Comparison of ENCODE assay signal across 9 cellular contexts in the genomic region with DNA sequence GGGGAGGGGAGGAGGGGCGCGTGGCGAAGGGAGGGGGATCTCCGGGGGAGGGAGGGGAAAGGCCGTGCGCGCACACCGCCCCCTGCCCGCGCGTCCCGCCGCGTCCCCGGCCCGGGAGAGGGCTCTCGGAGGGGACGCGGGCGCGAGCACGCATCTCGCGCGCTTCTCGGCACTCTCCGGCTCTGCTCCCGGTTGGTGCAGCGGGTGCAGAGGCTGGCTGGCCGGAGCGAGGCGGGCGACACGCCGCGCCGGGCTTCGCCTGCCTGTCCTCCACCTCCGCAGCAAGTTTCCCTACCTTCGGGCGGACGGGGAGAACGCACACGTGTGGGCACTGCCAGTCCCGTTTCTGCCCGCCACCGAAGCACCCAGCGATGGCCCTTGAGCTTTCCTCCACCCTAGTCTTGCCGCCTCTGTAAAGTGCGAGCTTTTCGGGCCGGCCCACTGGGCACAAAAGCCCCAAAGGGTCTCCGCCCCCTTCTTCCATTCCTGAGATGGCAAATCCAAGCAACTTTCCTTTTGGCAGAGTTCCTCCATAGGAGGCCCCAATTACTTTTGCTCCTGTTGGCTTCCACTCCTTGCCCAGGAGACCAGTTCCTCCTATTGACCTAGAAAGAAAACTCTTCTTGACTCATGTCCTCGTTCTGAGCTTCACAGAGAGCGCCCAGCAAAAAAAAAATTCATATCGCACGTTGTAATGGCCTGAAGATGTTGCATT. TPM values are rescaled to one million over a fixed set of nuclear protein-coding genes. Genes with fewer than 3 reads are reported as not detected.
DNase-seq lines count a peak whose midpoint lies in the region; ATAC-seq and FAIRE-seq lines count a peak whose summit lies in the region.
"Had no signal": no experiment of that assay in that cellular context is flagged by ENCODE, and none has a peak within 500 bp of the region (broad histone marks: within the 10 kb centered on the region; RNA-seq: fewer than 3 reads in every experiment).

No MANE protein-coding gene starts in this region.

- peak overlapping the region; percentile 99 for H3K9ac ChIP-seq in neuronal stem cell (ENCODE audit: low read depth, low read length, poor library complexity)

- peaks cover 4% of the 10 kb centered on the region for H3K79me1 ChIP-seq in neuronal stem cell (ENCODE audit: low read depth, low read length)

- no peak overlapping the region for H4K8ac ChIP-seq in neuronal stem cell (ENCODE audit: low read depth, low read length)

- H3K18ac ChIP-seq in neuronal stem cell (ENCODE audit: low read length), result peak overlapping the region; percentile 100

- H3K27me3 ChIP-seq in neuronal stem cell (ENCODE audit: control insufficient read depth in 3 of 3, insufficient read depth in 3 of 3, low read depth in 1 of 3, low read length in 3 of 3), result no peaks in the 10 kb centered on the region
- H3K27me3 ChIP-seq in thymus (ENCODE audit: control insufficient read depth, insufficient read depth), result no peaks in the 10 kb centered on the region

- H2BK12ac ChIP-seq in neuronal stem cell (ENCODE audit: low read length), result no peak overlapping the region

- peak overlapping the region; percentile 93 for H3K4ac ChIP-seq in neuronal stem cell (ENCODE audit: low read length)

- H2BK120ac ChIP-seq in neuronal stem cell (ENCODE audit: low read depth, low read length), result peak overlapping the region; percentile 72

- DNase-seq in DMS153 (lab: John Stamatoyannopoulos, UW), result peak; percentile 71
- DNase-seq in HTR-8/SVneo (ENCODE audit: insufficient read length, low spot score), result peak; percentile 89
- DNase-seq in RCC 7860 (ENCODE audit: low spot score), result peak; percentile 48
- peak; percentile 77 for DNase-seq in activated naive CD4-positive, alpha-beta T cell treated with Interleukin-2 at 50 U/mL for 16 hours
- peak; percentile 88 to 89 for DNase-seq in frontal cortex (ENCODE audit: low spot score in 2 of 2)
- peak; percentile 81 for DNase-seq in neuronal stem cell (ENCODE audit: low spot score)

- ATAC-seq in GM21447 (IDR thresholded peaks at IDR 0.05; ENCODE audit: unreplicated experiment), result peak; percentile 40

- peak overlapping the region; percentile 100 for H3K27ac ChIP-seq in neuronal stem cell (replicated peaks; ENCODE audit: low read length)
- H3K27ac ChIP-seq in thymus (ENCODE audit: low read depth), result peak overlapping the region; percentile 99

- no CpG with 5 or more reads among the region's 57 CpGs for WGBS in neuronal stem cell (ENCODE audit: extremely low coverage in 2 of 2, insufficient read length in 2 of 2, insufficient replicate concordance in 1 of 2), 2 donors
- WGBS in thymus, result 4% methylated on average over 55 of the region's 57 CpGs

- peak overlapping the region; percentile 72 to 96 for H3K4me3 ChIP-seq in neuronal stem cell (ENCODE audit: low read length in 2 of 2)
- peak overlapping the region; percentile 79 for H3K4me3 ChIP-seq in thymus (ENCODE audit: low read length)

- peak overlapping the region; percentile 90 for H2BK15ac ChIP-seq in neuronal stem cell (ENCODE audit: low read length)

- H2AFZ ChIP-seq in neuronal stem cell (ENCODE audit: low read length), result peak overlapping the region; percentile 95

- peak overlapping the region; percentile 100 for H3K14ac ChIP-seq in neuronal stem cell (ENCODE audit: low read length)

- H3K9me3 ChIP-seq in neuronal stem cell (replicated peaks in 1 of 2; ENCODE audit: control insufficient read depth in 2 of 2, insufficient read depth in 1 of 2, low read depth in 1 of 2, low read length in 2 of 2) (peaks cover 2 to 5% of the 10 kb centered on the region in 2 donors), thymus (ENCODE audit: control insufficient read depth) (no peaks in the 10 kb centered on the region)

- peak overlapping the region; percentile 98 for H3K23ac ChIP-seq in neuronal stem cell (ENCODE audit: low read depth, low read length, poor library complexity)

- FAIRE-seq in HTR-8/SVneo (lab: Jason Lieb, UNC) (peak; percentile 64), RCC 7860 (lab: Jason Lieb, UNC) (no peak), frontal cortex (lab: Jason Lieb, UNC) (no peak)
- FAIRE-seq: islet of Langerhans had no signal

- H2AK5ac ChIP-seq in neuronal stem cell (ENCODE audit: low read depth, low read length), result peak overlapping the region; percentile 86

- H3K4me2 ChIP-seq in neuronal stem cell (ENCODE audit: insufficient read depth, low read length, poor library complexity, severe bottlenecking), result peak overlapping the region; percentile 70

- H4K91ac ChIP-seq in neuronal stem cell (ENCODE audit: low read depth, low read length, poor library complexity), result peak overlapping the region; percentile 34

- H2BK5ac ChIP-seq in neuronal stem cell (ENCODE audit: low read length), result peak overlapping the region; percentile 93

- H3K36me3 ChIP-seq in neuronal stem cell (replicated peaks in 1 of 2; ENCODE audit: control insufficient read depth in 2 of 2, insufficient read depth in 2 of 2, low read length in 2 of 2) (peaks cover 23 to 45% of the 10 kb centered on the region in 2 donors), thymus (ENCODE audit: control insufficient read depth, insufficient read depth) (peaks cover 42% of the 10 kb centered on the region)

- H3K4me1 ChIP-seq in neuronal stem cell (ENCODE audit: control insufficient read depth in 2 of 2, insufficient read depth in 1 of 2, low read depth in 1 of 2, low read length in 2 of 2) (peaks cover 13 to 20% of the 10 kb centered on the region in 2 donors), thymus (ENCODE audit: control insufficient read depth, insufficient read depth, low read length) (peaks cover 22% of the 10 kb centered on the region)

RNA-seq across cellular contexts. Expression of gene CSAD, which starts 0.4 kb away (rescaled TPM):
- 11.8 TPM for total RNA-seq in frontal cortex
- 14.3 TPM for polyA plus RNA-seq in neuronal stem cell (2013, experiment 1 of 2)
- polyA plus RNA-seq in neuronal stem cell (2013, experiment 2 of 2), result 14.1 TPM
- 61.7 TPM for polyA plus RNA-seq in thymus

RNA-seq across cellular contexts. Expression of gene ZNF740, which starts 0.6 kb away (rescaled TPM):
- total RNA-seq in frontal cortex, result 17.1 TPM
- 19.7 TPM for polyA plus RNA-seq in neuronal stem cell (2013, experiment 1 of 2)
- 19.5 TPM for polyA plus RNA-seq in neuronal stem cell (2013, experiment 2 of 2)
- polyA plus RNA-seq in thymus, result 10.3 TPM

RNA-seq across cellular contexts. Expression of gene ITGB7, which starts 26.0 kb away (rescaled TPM):
- not detected for total RNA-seq in frontal cortex
- 0.07 TPM for polyA plus RNA-seq in neuronal stem cell (2013, experiment 1 of 2)
- polyA plus RNA-seq in neuronal stem cell (2013, experiment 2 of 2), result 0.03 TPM
- polyA plus RNA-seq in thymus, result 9.5 TPM

RNA-seq across cellular contexts. Expression of gene RARG, which starts 50.9 kb away (rescaled TPM):
- 1.6 TPM for total RNA-seq in frontal cortex
- 11.1 TPM for polyA plus RNA-seq in neuronal stem cell (2013, experiment 1 of 2)
- polyA plus RNA-seq in neuronal stem cell (2013, experiment 2 of 2), result 10.9 TPM
- polyA plus RNA-seq in thymus, result 8.5 TPM

Comparison
In these comparisons a context has a peak if more than half of its experiments do, and no peak if none do; other contexts are left out.
1. Peak in every context shown above with its lines: DNase-seq, ATAC-seq, H3K4me3 ChIP-seq and H3K27ac ChIP-seq.